Comparison of ENCODE assay signal across 22 cellular contexts in the genomic region with DNA sequence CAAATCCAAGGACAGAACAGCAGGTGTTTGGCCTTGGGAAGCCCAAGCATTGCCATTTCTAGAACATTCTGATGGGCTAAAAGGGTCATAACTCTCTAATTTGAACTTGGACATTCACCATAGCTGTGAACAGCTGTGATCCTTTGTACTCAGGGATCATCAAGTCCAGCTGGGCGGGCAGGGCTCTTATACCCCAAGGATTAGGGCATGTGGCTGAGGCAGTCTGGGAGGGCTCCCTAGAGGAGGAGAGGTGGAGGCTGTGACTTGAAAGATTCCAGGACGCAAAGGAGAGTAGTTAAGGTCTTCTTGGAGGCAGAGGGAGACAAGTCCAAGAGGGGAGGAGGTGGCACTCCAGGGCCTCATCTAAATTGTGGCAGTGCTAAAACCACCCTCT.
"Had no signal": no experiment of that assay in that cellular context is flagged by ENCODE, and none has a peak within 500 bp of the region (broad histone marks: within the 10 kb centered on the region; RNA-seq: fewer than 3 reads in every experiment).

No MANE protein-coding gene starts in this region.

- DNase-seq: effector memory CD8-positive, alpha-beta T cell; gastrocnemius medialis; immature natural killer cell; left cardiac atrium; left ventricle myocardium inferior; lower lobe of right lung; midbrain; naive thymus-derived CD8-positive, alpha-beta T cell; nucleus accumbens; ovary; stimulated activated CD4-positive, alpha-beta T cell treated with anti-CD3 and anti-CD28 coated beads, Interleukin-2, amount 100 ng/mL, for 48 hours; stimulated activated naive CD4-positive, alpha-beta T cell treated with Interleukin-2 at 50 U/mL for 16 hours; thyroid gland; upper lobe of right lung had no signal

- H3K9me3 ChIP-seq: esophagus muscularis mucosa, gastrocnemius medialis, left ventricle myocardium inferior, lower lobe of right lung, ovary, thyroid gland, upper lobe of right lung, vagina had no signal

- H3K27ac Mint-ChIP-seq: dendritic cell treated with granulocyte-macrophage colony-stimulating factor and Interleukin-4, amounts not matched to agents 40 ng/mL and 50 ng/mL, for 4 days; effector memory CD8-positive, alpha-beta T cell; immature natural killer cell; memory B cell; naive thymus-derived CD8-positive, alpha-beta T cell had no signal

- H3K36me3 ChIP-seq: esophagus muscularis mucosa, gastrocnemius medialis, left ventricle myocardium inferior, lower lobe of right lung, ovary, thyroid gland, upper lobe of right lung, vagina had no signal

- H3K9me3 Mint-ChIP-seq: dendritic cell treated with granulocyte-macrophage colony-stimulating factor and Interleukin-4, amounts not matched to agents 40 ng/mL and 50 ng/mL, for 4 days; effector memory CD8-positive, alpha-beta T cell; immature natural killer cell; naive thymus-derived CD8-positive, alpha-beta T cell; neural crest cell had no signal

- H3K4me3 Mint-ChIP-seq: dendritic cell treated with granulocyte-macrophage colony-stimulating factor and Interleukin-4, amounts not matched to agents 40 ng/mL and 50 ng/mL, for 4 days; effector memory CD8-positive, alpha-beta T cell; immature natural killer cell; memory B cell; naive thymus-derived CD8-positive, alpha-beta T cell; neural crest cell had no signal

- H3K36me3 Mint-ChIP-seq: immature natural killer cell; memory B cell; naive thymus-derived CD8-positive, alpha-beta T cell had no signal

- ATAC-seq: effector memory CD8-positive, alpha-beta T cell; gastrocnemius medialis; left cardiac atrium; lower lobe of right lung; naive thymus-derived CD8-positive, alpha-beta T cell; right cardiac atrium; upper lobe of right lung had no signal

- H3K4me1 Mint-ChIP-seq: immature natural killer cell; memory B cell; naive thymus-derived CD8-positive, alpha-beta T cell had no signal

- H3K4me3 ChIP-seq: esophagus muscularis mucosa, gastrocnemius medialis, left ventricle myocardium inferior, lower lobe of right lung, ovary, smooth muscle cell, thyroid gland, upper lobe of right lung, vagina had no signal

- H3K27me3 ChIP-seq: esophagus muscularis mucosa, gastrocnemius medialis, ovary, thyroid gland, upper lobe of right lung, vagina had no signal

- H3K4me2 ChIP-seq: smooth muscle cell had no signal

- H3K27ac ChIP-seq: epithelial cell of prostate, esophagus muscularis mucosa, gastrocnemius medialis, left ventricle myocardium inferior, ovary, thyroid gland, upper lobe of right lung, vagina had no signal
